ENCODE assay signal across 25 cellular contexts in the genomic region with DNA sequence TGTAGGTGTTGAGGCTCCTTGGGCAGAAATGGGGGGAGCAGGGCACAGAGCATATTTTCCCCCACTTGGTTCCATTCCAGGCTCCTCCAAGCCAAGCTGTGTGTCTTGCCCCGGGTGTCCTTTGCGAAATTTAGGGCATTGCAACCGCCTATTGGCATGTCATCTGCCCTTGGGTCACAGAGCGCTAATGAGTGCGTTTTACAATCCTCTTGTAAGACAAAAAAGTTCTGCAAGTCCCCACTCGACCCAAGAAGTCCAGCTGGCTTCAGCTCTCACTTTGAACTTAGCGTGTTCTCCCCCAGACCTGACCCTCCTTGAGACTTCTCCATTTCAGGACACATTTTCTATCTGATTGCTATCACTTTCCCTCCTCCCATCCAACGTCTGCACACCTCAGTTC. TPM values are rescaled to one million over a fixed set of nuclear protein-coding genes. Genes with fewer than 3 reads are reported as not detected.
"Had no signal": no experiment of that assay in that cellular context is flagged by ENCODE, and none has a peak within 500 bp of the region (broad histone marks: within the 10 kb centered on the region; RNA-seq: fewer than 3 reads in every experiment).

No MANE protein-coding gene starts in this region.

- H3K9me3 Mint-ChIP-seq: memory B cell, mesothelial cell of epicardium had no signal

- H3K4me3 Mint-ChIP-seq: endodermal cell, memory B cell, mesothelial cell of epicardium, nephron had no signal

- H3K27ac ChIP-seq: foreskin keratinocyte, thoracic aorta had no signal

- DNase-seq: effector CD4-positive, alpha-beta T cell; endodermal cell; erythroblast; foreskin keratinocyte; kidney; left cardiac atrium; left ventricle myocardium inferior; lower lobe of right lung; sigmoid colon; stimulated activated CD4-positive, alpha-beta T cell treated with anti-CD3 and anti-CD28 coated beads, Interleukin-12 subunit alpha, Interleukin-12 subunit beta, amount 100 ng/mL, for 4 hours; stimulated activated naive CD4-positive, alpha-beta T cell; stomach; substantia nigra had no signal

- H3K4me1 ChIP-seq: foreskin keratinocyte, left ventricle myocardium inferior had no signal

- H3K36me3 Mint-ChIP-seq: memory B cell, mesothelial cell of epicardium had no signal

- H3K4me3 ChIP-seq: coronary artery, left ventricle myocardium inferior, lower lobe of right lung, sigmoid colon, skin epidermis, stomach, thoracic aorta had no signal

- H3K36me3 ChIP-seq: left ventricle myocardium inferior, lower lobe of right lung, sigmoid colon, stomach, thoracic aorta had no signal

- H3K9me3 ChIP-seq: left ventricle myocardium inferior, lower lobe of right lung, sigmoid colon, stomach, thoracic aorta had no signal

- H3K4me1 Mint-ChIP-seq: memory B cell, mesothelial cell of epicardium had no signal

- H3K27me3 ChIP-seq: sigmoid colon had no signal

- H3K27ac Mint-ChIP-seq: endodermal cell, memory B cell, mesothelial cell of epicardium, nephron had no signal

RNA-seq across cellular contexts. Expression of a gene that starts 6.1 kb away (rescaled TPM):
- total RNA-seq: dermis microvascular lymphatic vessel endothelial cell, endothelial cell of umbilical vein, foreskin keratinocyte, kidney, left cardiac atrium, left ventricle myocardium inferior, lower lobe of right lung, mucosa of gallbladder, osteoblast, pulmonary artery endothelial cell, stomach, thoracic aorta, urinary bladder had no signal
- polyA plus RNA-seq: endothelial cell of umbilical vein, foreskin keratinocyte, urinary bladder had no signal
